In genomic region chr15:60217161-60217560, GRCh38 we compare ENCODE assay signal across 39 cellular contexts.
"Had no signal": no experiment of that assay in that cellular context is flagged by ENCODE, and none has a peak within 500 bp of the region (broad histone marks: within the 10 kb centered on the region; RNA-seq: fewer than 3 reads in every experiment).

No MANE protein-coding gene starts in this region.

- H3K4me1 ChIP-seq: adrenal gland, ascending aorta, body of pancreas, breast epithelium had no signal

- ATAC-seq: activated naive CD4-positive, alpha-beta T cell treated with anti-CD3 and anti-CD28 coated beads, Interleukin-2, amount 50 U/mL, for 72 hours; activated naive CD8-positive, alpha-beta T cell treated with anti-CD3 and anti-CD28 coated beads, Interleukin-2, amount 50 U/mL, for 24 hours; activated T-cell treated with anti-CD3 and anti-CD28 coated beads, Interleukin-2, amount 50 U/mL, for 4 hours; activated T-cell treated with anti-CD3 and anti-CD28 coated beads, Interleukin-2, amount 50 U/mL, for 72 hours; activated T-helper 17 cell treated with anti-CD3 and anti-CD28 coated beads, Interleukin-2, amount 50 U/mL, for 72 hours; body of pancreas had no signal

- H3K9me3 Mint-ChIP-seq: activated naive CD4-positive, alpha-beta T cell treated with anti-CD3 and anti-CD28 coated beads for 36 hours; activated naive CD4-positive, alpha-beta T cell treated with anti-CD3 and anti-CD28 coated beads, Interleukin-2, amount 10 ng/mL, durations not matched to agents 7 days and 5 days; activated naive CD4-positive, alpha-beta T cell treated with anti-CD3 and anti-CD28 coated beads, Interleukin-2, amount 50 U/mL, for 24 hours; activated naive CD4-positive, alpha-beta T cell treated with anti-CD3 and anti-CD28 coated beads, Interleukin-2, amount 50 U/mL, for 72 hours; activated naive CD8-positive, alpha-beta T cell treated with anti-CD3 and anti-CD28 coated beads for 36 hours; activated naive CD8-positive, alpha-beta T cell treated with anti-CD3 and anti-CD28 coated beads, Interleukin-2, amount 10 ng/mL, durations not matched to agents 7 days and 5 days; activated naive CD8-positive, alpha-beta T cell treated with anti-CD3 and anti-CD28 coated beads, Interleukin-2, amount 50 U/mL, for 24 hours; activated T-cell treated with anti-CD3 and anti-CD28 coated beads, Interleukin-2, amount 50 U/mL, for 4 hours; activated T-cell treated with anti-CD3 and anti-CD28 coated beads, Interleukin-2, amount 50 U/mL, for 72 hours; activated T-helper 1 cell treated with anti-CD3 and anti-CD28 coated beads, Interleukin-12 subunit alpha, Interleukin-12 subunit beta, Interleukin-2, Interleukin-4 antibody, amounts not matched to agents 30 ng/mL and 10 ng/mL and 1 ng/mL, durations not matched to agents 14 hours and 24 hours and 36 hours; activated T-helper 17 cell treated with anti-CD3 and anti-CD28 coated beads, Interleukin-2, amount 50 U/mL, for 72 hours; activated T-helper 2 cell treated with anti-CD3 and anti-CD28 coated beads, Interferon-gamma antibody, Interleukin-2, Interleukin-4, amounts not matched to agents 10 μg/mL and 5 μg/mL and 100 μg/mL, durations not matched to agents 14 hours and 24 hours and 36 hours; central memory CD8-positive, alpha-beta T cell had no signal

- H3K36me3 ChIP-seq: adrenal gland, ascending aorta, brain microvascular endothelial cell, breast epithelium, cardiac muscle cell had no signal

- H3K4me3 ChIP-seq: adrenal gland, ascending aorta, body of pancreas, breast epithelium, cardiac muscle cell had no signal

- H3K9me3 ChIP-seq: adrenal gland, ascending aorta, body of pancreas, breast epithelium had no signal

- H3K36me3 Mint-ChIP-seq: activated naive CD4-positive, alpha-beta T cell treated with anti-CD3 and anti-CD28 coated beads, Interleukin-2, amount 10 ng/mL, durations not matched to agents 7 days and 5 days; activated naive CD4-positive, alpha-beta T cell treated with anti-CD3 and anti-CD28 coated beads, Interleukin-2, amount 50 U/mL, for 24 hours; activated naive CD4-positive, alpha-beta T cell treated with anti-CD3 and anti-CD28 coated beads, Interleukin-2, amount 50 U/mL, for 72 hours; activated naive CD8-positive, alpha-beta T cell treated with anti-CD3 and anti-CD28 coated beads for 36 hours; activated naive CD8-positive, alpha-beta T cell treated with anti-CD3 and anti-CD28 coated beads, Interleukin-2, amount 10 ng/mL, durations not matched to agents 7 days and 5 days; brain had no signal

- H3K27ac Mint-ChIP-seq: activated naive CD4-positive, alpha-beta T cell treated with anti-CD3 and anti-CD28 coated beads for 36 hours; activated naive CD4-positive, alpha-beta T cell treated with anti-CD3 and anti-CD28 coated beads, Interleukin-2, amount 10 ng/mL, durations not matched to agents 7 days and 5 days; activated naive CD4-positive, alpha-beta T cell treated with anti-CD3 and anti-CD28 coated beads, Interleukin-2, amount 50 U/mL, for 24 hours; activated naive CD4-positive, alpha-beta T cell treated with anti-CD3 and anti-CD28 coated beads, Interleukin-2, amount 50 U/mL, for 72 hours; activated naive CD8-positive, alpha-beta T cell; activated naive CD8-positive, alpha-beta T cell treated with anti-CD3 and anti-CD28 coated beads for 36 hours; activated naive CD8-positive, alpha-beta T cell treated with anti-CD3 and anti-CD28 coated beads, Interleukin-2, amount 10 ng/mL, durations not matched to agents 7 days and 5 days; activated naive CD8-positive, alpha-beta T cell treated with anti-CD3 and anti-CD28 coated beads, Interleukin-2, amount 50 U/mL, for 24 hours; activated T-cell treated with anti-CD3 and anti-CD28 coated beads, Interleukin-2, amount 50 U/mL, for 72 hours; activated T-helper 1 cell treated with anti-CD3 and anti-CD28 coated beads, Interleukin-12 subunit alpha, Interleukin-12 subunit beta, Interleukin-2, Interleukin-4 antibody, amounts not matched to agents 30 ng/mL and 10 ng/mL and 1 ng/mL, durations not matched to agents 14 hours and 24 hours and 36 hours; activated T-helper 17 cell treated with anti-CD3 and anti-CD28 coated beads, Interleukin-2, amount 50 U/mL, for 72 hours; activated T-helper 2 cell treated with anti-CD3 and anti-CD28 coated beads, Interferon-gamma antibody, Interleukin-2, Interleukin-4, amounts not matched to agents 10 μg/mL and 5 μg/mL and 100 μg/mL, durations not matched to agents 14 hours and 24 hours and 36 hours; brain had no signal

- H3K27ac ChIP-seq: adrenal gland, ascending aorta, body of pancreas, brain microvascular endothelial cell, breast epithelium, cardiac muscle cell had no signal

- H3K4me3 Mint-ChIP-seq: activated naive CD4-positive, alpha-beta T cell treated with anti-CD3 and anti-CD28 coated beads for 36 hours; activated naive CD4-positive, alpha-beta T cell treated with anti-CD3 and anti-CD28 coated beads, Interleukin-2, amount 10 ng/mL, durations not matched to agents 7 days and 5 days; activated naive CD4-positive, alpha-beta T cell treated with anti-CD3 and anti-CD28 coated beads, Interleukin-2, amount 50 U/mL, for 24 hours; activated naive CD8-positive, alpha-beta T cell; activated naive CD8-positive, alpha-beta T cell treated with anti-CD3 and anti-CD28 coated beads for 36 hours; activated naive CD8-positive, alpha-beta T cell treated with anti-CD3 and anti-CD28 coated beads, Interleukin-2, amount 10 ng/mL, durations not matched to agents 7 days and 5 days; activated naive CD8-positive, alpha-beta T cell treated with anti-CD3 and anti-CD28 coated beads, Interleukin-2, amount 50 U/mL, for 24 hours; activated T-cell treated with anti-CD3 and anti-CD28 coated beads, Interleukin-2, amount 50 U/mL, for 4 hours; activated T-cell treated with anti-CD3 and anti-CD28 coated beads, Interleukin-2, amount 50 U/mL, for 72 hours; activated T-helper 1 cell treated with anti-CD3 and anti-CD28 coated beads, Interleukin-12 subunit alpha, Interleukin-12 subunit beta, Interleukin-2, Interleukin-4 antibody, amounts not matched to agents 30 ng/mL and 10 ng/mL and 1 ng/mL, durations not matched to agents 14 hours and 24 hours and 36 hours; activated T-helper 17 cell treated with anti-CD3 and anti-CD28 coated beads, Interleukin-2, amount 50 U/mL, for 72 hours; brain; central memory CD8-positive, alpha-beta T cell had no signal

- H3K4me1 Mint-ChIP-seq: activated naive CD4-positive, alpha-beta T cell treated with anti-CD3 and anti-CD28 coated beads, Interleukin-2, amount 10 ng/mL, durations not matched to agents 7 days and 5 days; activated naive CD4-positive, alpha-beta T cell treated with anti-CD3 and anti-CD28 coated beads, Interleukin-2, amount 50 U/mL, for 24 hours; activated naive CD8-positive, alpha-beta T cell treated with anti-CD3 and anti-CD28 coated beads for 36 hours; activated naive CD8-positive, alpha-beta T cell treated with anti-CD3 and anti-CD28 coated beads, Interleukin-2, amount 10 ng/mL, durations not matched to agents 7 days and 5 days; activated naive CD8-positive, alpha-beta T cell treated with anti-CD3 and anti-CD28 coated beads, Interleukin-2, amount 50 U/mL, for 24 hours; activated T-helper 17 cell treated with anti-CD3 and anti-CD28 coated beads, Interleukin-2, amount 50 U/mL, for 72 hours; brain; central memory CD8-positive, alpha-beta T cell had no signal

- DNase-seq: activated effector memory CD4-positive, alpha-beta T cell treated with anti-CD3 and anti-CD28 coated beads, Interleukin-2, amount 50 U/mL, for 16 hours; activated effector memory CD4-positive, alpha-beta T cell treated with Interleukin-2 at 50 U/mL for 16 hours; activated gamma-delta T cell; activated gamma-delta T cell treated with Interleukin-2 at 50 U/mL for 16 hours; activated naive CD4-positive, alpha-beta T cell; activated naive CD4-positive, alpha-beta T cell treated with anti-CD3 and anti-CD28 coated beads for 36 hours; activated naive CD4-positive, alpha-beta T cell treated with anti-CD3 and anti-CD28 coated beads, Interleukin-2, amount 10 ng/mL, durations not matched to agents 7 days and 5 days; activated naive CD4-positive, alpha-beta T cell treated with anti-CD3 and anti-CD28 coated beads, Interleukin-2, amount 50 U/mL, for 16 hours; activated naive CD4-positive, alpha-beta T cell treated with Interleukin-2 at 50 U/mL for 16 hours; activated naive CD8-positive, alpha-beta T cell treated with anti-CD3 and anti-CD28 coated beads for 36 hours; activated naive CD8-positive, alpha-beta T cell treated with anti-CD3 and anti-CD28 coated beads, Interleukin-2, amount 10 ng/mL, durations not matched to agents 7 days and 5 days; activated naive CD8-positive, alpha-beta T cell treated with anti-CD3 and anti-CD28 coated beads, Interleukin-2, amount 50 U/mL, for 24 hours; activated T-cell treated with anti-CD3 and anti-CD28 coated beads, Interleukin-2, amount 50 U/mL, for 4 hours; activated T-cell treated with anti-CD3 and anti-CD28 coated beads, Interleukin-2, amount 50 U/mL, for 48 hours; activated T-cell treated with anti-CD3 and anti-CD28 coated beads, Interleukin-2, amount 50 U/mL, for 72 hours; adrenal gland; amniotic stem cell; amygdala; anterior cingulate cortex; aorta; body of pancreas; brain microvascular endothelial cell; caudate nucleus; central memory CD4-positive, alpha-beta T cell; cerebellar nuclear complex had no signal

- FAIRE-seq: astrocyte, bronchial epithelial cell, colon had no signal

- H3K27me3 ChIP-seq: adrenal gland, ascending aorta, body of pancreas, brain microvascular endothelial cell, cardiac muscle cell had no signal
